ENCODE assay signal across 19 cellular contexts in genomic region chr4:174646326-174646725, GRCh38.
DNase-seq lines count a peak whose midpoint lies in the region; ATAC-seq and TF ChIP-seq lines count a peak whose summit lies in the region.
"Had no signal": no experiment of that assay in that cellular context is flagged by ENCODE, and none has a peak within 500 bp of the region (broad histone marks: within the 10 kb centered on the region; RNA-seq: fewer than 3 reads in every experiment).

No MANE protein-coding gene starts in this region.

- no peak overlapping the region for H3K27ac ChIP-seq in GM23338 (ENCODE audit: low read depth)
- H3K27ac ChIP-seq: 22Rv1; A549; BLaER1 treated with 17β-estradiol and CSF1 and Interleukin-3, amounts not matched to agents 10 nM and 100 nM; C4-2B had no signal

- no peaks in the 10 kb centered on the region; the same call in 2 of the 3 replicates for H3K4me1 Mint-ChIP-seq in GM23338
- H3K4me1 Mint-ChIP-seq in WTC11 = peaks cover 6% of the 10 kb centered on the region
- no peaks in the 10 kb centered on the region for H3K4me1 Mint-ChIP-seq in stimulated activated memory B cell treated with anti-CD40 and anti-IgM and Interleukin-4, amounts not matched to agents 10 μg/mL and 1 μg/mL and 100 μg/mL, for 72 hours
- H3K4me1 Mint-ChIP-seq: B cell had no signal

- no peak for ATAC-seq in GM23338
- peak; percentile 62 for ATAC-seq in WTC11
- peak; percentile 20 for ATAC-seq in stimulated activated memory B cell treated with anti-CD40 and anti-IgM and Interleukin-4, amounts not matched to agents 10 μg/mL and 1 μg/mL and 100 μg/mL, for 72 hours
- no peak for ATAC-seq in GM18907 (IDR thresholded peaks at IDR 0.05; ENCODE audit: unreplicated experiment)
- ATAC-seq: A549; CD8-positive, alpha-beta T cell had no signal

- POLR2A ChIA-PET in WTC11 (lab: Charles Lee) = no interaction called here

- no peaks in the 10 kb centered on the region for H4K20me1 ChIP-seq in GM23338 (replicated peaks; ENCODE audit: insufficient read depth)
- H4K20me1 ChIP-seq: BLaER1 treated with 17β-estradiol and CSF1 and Interleukin-3, amounts not matched to agents 10 nM and 100 nM had no signal

- H3K36me3 Mint-ChIP-seq in GM23338 (ENCODE audit: low read depth) = no peaks in the 10 kb centered on the region
- no peaks in the 10 kb centered on the region for H3K36me3 Mint-ChIP-seq in WTC11
- H3K36me3 Mint-ChIP-seq in stimulated activated memory B cell treated with anti-CD40 and anti-IgM and Interleukin-4, amounts not matched to agents 10 μg/mL and 1 μg/mL and 100 μg/mL, for 72 hours = no peaks in the 10 kb centered on the region
- H3K36me3 Mint-ChIP-seq: CD8-positive, alpha-beta T cell had no signal

- no peaks in the 10 kb centered on the region for H3K27me3 Mint-ChIP-seq in GM23338 (ENCODE audit: insufficient read depth, low read depth, poor library complexity)
- no peaks in the 10 kb centered on the region for H3K27me3 Mint-ChIP-seq in WTC11 (ENCODE audit: low read depth)
- no peaks in the 10 kb centered on the region for H3K27me3 Mint-ChIP-seq in stimulated activated memory B cell treated with anti-CD40 and anti-IgM and Interleukin-4, amounts not matched to agents 10 μg/mL and 1 μg/mL and 100 μg/mL, for 72 hours
- H3K27me3 Mint-ChIP-seq: B cell; CD4-positive, alpha-beta T cell had no signal

- H3F3A ChIP-seq in GM23338 (replicated peaks; ENCODE audit: low read depth) = no peaks in the 10 kb centered on the region

- H3K9me3 Mint-ChIP-seq in GM23338 (no peaks in the 10 kb centered on the region), WTC11 (peaks cover 4% of the 10 kb centered on the region; the same call in 1 of the 2 replicates)
- no peaks in the 10 kb centered on the region for H3K9me3 Mint-ChIP-seq in stimulated activated memory B cell treated with anti-CD40 and anti-IgM and Interleukin-4, amounts not matched to agents 10 μg/mL and 1 μg/mL and 100 μg/mL, for 72 hours
- H3K9me3 Mint-ChIP-seq: CD4-positive, alpha-beta T cell; CD8-positive, alpha-beta T cell had no signal

- no peak overlapping the region for H3K27ac Mint-ChIP-seq in GM23338
- H3K27ac Mint-ChIP-seq in WTC11 = no peak overlapping the region
- no peak overlapping the region for H3K27ac Mint-ChIP-seq in stimulated activated memory B cell treated with anti-CD40 and anti-IgM and Interleukin-4, amounts not matched to agents 10 μg/mL and 1 μg/mL and 100 μg/mL, for 72 hours
- H3K27ac Mint-ChIP-seq: B cell; CD4-positive, alpha-beta T cell; CD8-positive, alpha-beta T cell had no signal

- no peak for TF ChIP-seq CTCF in GM23338 (conservative IDR thresholded peaks at IDR 0.05; ENCODE audit: low read depth in 2 of 2)
- no peak for TF ChIP-seq CTCF in WTC11 (IDR thresholded peaks at IDR 0.05)

- H3K9me2 ChIP-seq in GM23338 (ENCODE audit: insufficient read depth) = 0 out of 2 replicates have a peak, but pooled peaks cover 2% of the 10 kb centered on the region

- H3K4me3 ChIP-seq in GM23338 = no peak overlapping the region
- H3K4me3 ChIP-seq: A549; BLaER1 treated with 17β-estradiol and CSF1 and Interleukin-3, amounts not matched to agents 10 nM and 100 nM had no signal

- CTCF ChIA-PET in WTC11 (lab: Charles Lee) = interaction anchor here (1.3 kb wide), 1 partner anchor 68 kb away, joined by 3 read pairs; no protein-coding TSS in a partner anchor

- H3K36me3 ChIP-seq in GM23338 (ENCODE audit: insufficient read depth) = no peaks in the 10 kb centered on the region
- H3K36me3 ChIP-seq: BLaER1 treated with 17β-estradiol and CSF1 and Interleukin-3, amounts not matched to agents 10 nM and 100 nM had no signal

- no peaks in the 10 kb centered on the region for H3K79me2 ChIP-seq in GM23338 (replicated peaks; ENCODE audit: insufficient read depth)

- no peaks in the 10 kb centered on the region for H3K27me3 ChIP-seq in GM23338 (ENCODE audit: insufficient read depth)
- H3K27me3 ChIP-seq: BLaER1 treated with 17β-estradiol and CSF1 and Interleukin-3, amounts not matched to agents 10 nM and 100 nM had no signal

- no peak for DNase-seq in GM23338 (ENCODE audit: low spot score)
- no peak for DNase-seq in WTC11 (ENCODE audit: low spot score)
- DNase-seq in iPS-NIHi11 (ENCODE audit: low spot score) = peak; percentile 7
- no peak for DNase-seq in NCI-H1092 (lab: John Stamatoyannopoulos, UW)
- no peak for DNase-seq in hippocampal formation (lab: John Stamatoyannopoulos, UW)
- DNase-seq: AML-193; Caco-2; Calu3; CD4-positive, alpha-beta T cell; CD8-positive, alpha-beta T cell; DMS79 treated with DMSO at 0.1 percent for 48 hours; GF-D8 had no signal

- H3K4me3 Mint-ChIP-seq in GM23338 (no peak overlapping the region), WTC11 (no peak overlapping the region)
- no peak overlapping the region for H3K4me3 Mint-ChIP-seq in stimulated activated memory B cell treated with anti-CD40 and anti-IgM and Interleukin-4, amounts not matched to agents 10 μg/mL and 1 μg/mL and 100 μg/mL, for 72 hours
- H3K4me3 Mint-ChIP-seq: B cell; CD4-positive, alpha-beta T cell; CD8-positive, alpha-beta T cell had no signal

- no peak overlapping the region for H3K4me2 ChIP-seq in GM23338
- H3K4me2 ChIP-seq: A549; BLaER1 treated with 17β-estradiol and CSF1 and Interleukin-3, amounts not matched to agents 10 nM and 100 nM had no signal

- H3K4me1 ChIP-seq in GM23338 (ENCODE audit: insufficient read depth) = no peaks in the 10 kb centered on the region
- H3K4me1 ChIP-seq: A549; BLaER1 treated with 17β-estradiol and CSF1 and Interleukin-3, amounts not matched to agents 10 nM and 100 nM; Caco-2 had no signal

- H2AFZ ChIP-seq in GM23338 = 0 out of 2 replicates have a peak overlapping the region, but pooled peaks have one; percentile 33

TF ChIP-seq in GM23338, 12 proteins besides CTCF, POLR2A, EP300 and RAD21 (continues in another document):
- TF ChIP-seq EZH2 (IDR thresholded peaks at IDR 0.05; ENCODE audit: low read depth, unreplicated experiment) (no peak), EZH2phosphoT487 (IDR thresholded peaks at IDR 0.05; ENCODE audit: unreplicated experiment) (no peak), POLR2AphosphoS5 (IDR thresholded peaks at IDR 0.05; ENCODE audit: low read depth) (no peak), CREB1 (CRISPR knock-in tag; IDR thresholded peaks at IDR 0.05; ENCODE audit: low read depth) (no peak), ZNF114 (CRISPR knock-in tag; IDR thresholded peaks at IDR 0.05) (no peak), STAT1 (IDR thresholded peaks at IDR 0.05; ENCODE audit: unreplicated experiment) (no peak), NANOG (IDR thresholded peaks at IDR 0.05; ENCODE audit: borderline replicate concordance) (no peak), JUNB (IDR thresholded peaks at IDR 0.05; ENCODE audit: unreplicated experiment) (no peak)

TF ChIP-seq in WTC11, 78 proteins besides CTCF, POLR2A, EP300 and RAD21:
- TF ChIP-seq, protein P1, sequence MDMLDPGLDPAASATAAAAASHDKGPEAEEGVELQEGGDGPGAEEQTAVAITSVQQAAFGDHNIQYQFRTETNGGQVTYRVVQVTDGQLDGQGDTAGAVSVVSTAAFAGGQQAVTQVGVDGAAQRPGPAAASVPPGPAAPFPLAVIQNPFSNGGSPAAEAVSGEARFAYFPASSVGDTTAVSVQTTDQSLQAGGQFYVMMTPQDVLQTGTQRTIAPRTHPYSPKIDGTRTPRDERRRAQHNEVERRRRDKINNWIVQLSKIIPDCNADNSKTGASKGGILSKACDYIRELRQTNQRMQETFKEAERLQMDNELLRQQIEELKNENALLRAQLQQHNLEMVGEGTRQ (CRISPR knock-in tag; IDR thresholded peaks at IDR 0.05) = peak; percentile 56
- TF ChIP-seq SMAD4 (CRISPR knock-in tag; IDR thresholded peaks at IDR 0.05) = no peak

Comparison
In these comparisons a context has a peak if more than half of its experiments do, and no peak if none do; other contexts are left out.
1. ATAC-seq: peak in WTC11 (single experiment) and stimulated activated memory B cell treated with anti-CD40 and anti-IgM and Interleukin-4, amounts not matched to agents 10 μg/mL and 1 μg/mL and 100 μg/mL, for 72 hours (single experiment); none in GM23338 (single experiment) and GM18907 (single experiment).